8 cellular contexts compared by ENCODE assay signal in genomic region chr17:2040942-2041560, GRCh38. TPM values are rescaled to one million over a fixed set of nuclear protein-coding genes. Genes with fewer than 3 reads are reported as not detected.
DNase-seq lines count a peak whose midpoint lies in the region; ATAC-seq and TF ChIP-seq lines count a peak whose summit lies in the region.

No MANE protein-coding gene starts in this region.

- H3K36me3 ChIP-seq in MG63: peaks cover 11% of the 10 kb centered on the region

- H3K27me3 ChIP-seq in MG63: no peaks in the 10 kb centered on the region

- DNase-seq in GM12865 (ENCODE audit: low read depth): no peak
- no peak for DNase-seq in RWPE1 (ENCODE audit: low spot score)
- DNase-seq in fibroblast of mammary gland (ENCODE audit: low read depth): no peak
- DNase-seq in skeletal muscle cell (ENCODE audit: low read depth): no peak
- no peak for DNase-seq in MG63
- DNase-seq in posterior vena cava (ENCODE audit: low spot score): no peak
- no peak for DNase-seq in omental fat pad (ENCODE audit: low spot score)

- no peaks in the 10 kb centered on the region for H3K9me3 ChIP-seq in MG63

- POLR2A ChIA-PET in RWPE1 (lab: Yijun Ruan, JAX; ENCODE audit: low non-redundant PET): no interaction called here

- TF ChIP-seq CTCF in GM12865 (IDR thresholded peaks at IDR 0.05; ENCODE audit: insufficient read depth, low read depth, low read length, missing control alignments) (no peak), RWPE1 (conservative IDR thresholded peaks at IDR 0.05; ENCODE audit: low read depth) (no peak), fibroblast of mammary gland (conservative IDR thresholded peaks at IDR 0.05; ENCODE audit: control insufficient read depth, insufficient read depth, low read depth, low read length) (no peak), omental fat pad (IDR thresholded peaks at IDR 0.05) (no peak)

- ATAC-seq in HG03432 (IDR thresholded peaks at IDR 0.05; ENCODE audit: unreplicated experiment): no peak
- ATAC-seq in omental fat pad (ENCODE audit: low FRiP score): no peak

- CTCF ChIA-PET in RWPE1 (lab: Yijun Ruan, JAX): interaction anchor here (0.6 to 1.1 kb wide), 3 partner anchors 13 to 184 kb away, joined by 3 to 4 read pairs (median 4); no protein-coding TSS in a partner anchor

- intact Hi-C loops in posterior vena cava (cut with DNase I): no loop called here

- peak overlapping the region; percentile 83 for H3K27ac ChIP-seq in RWPE1

- H3K4me3 ChIP-seq in GM12865 (ENCODE audit: low read depth, low read length): peak overlapping the region; percentile 51; the same call in 1 of the 2 replicates
- H3K4me3 ChIP-seq in fibroblast of mammary gland (ENCODE audit: control insufficient read depth, low read depth, low read length): peak overlapping the region; percentile 90
- H3K4me3 ChIP-seq in skeletal muscle cell (ENCODE audit: low read depth, low read length): peak overlapping the region; percentile 74
- H3K4me3 ChIP-seq in MG63: no peak overlapping the region

RNA-seq across cellular contexts. Expression of gene OVCA2, which starts 0.8 kb away (rescaled TPM):
- total RNA-seq in MG63 (2014; rRNA removed; shearing (Covaris generic); ENCODE audit: low replicate concordance): 36.6 and 51.8 TPM in 2 replicates
- 10 to 100 TPM; 17.4 to 21.2 TPM for total RNA-seq in posterior vena cava
- total RNA-seq in omental fat pad: 10 to 100 TPM; 21.1 to 30.4 (median 26.2) TPM

RNA-seq across cellular contexts. Expression of gene DPH1, which starts 11.1 kb away (rescaled TPM):
- 14.2 and 18.4 TPM in 2 replicates for total RNA-seq in MG63 (2014; rRNA removed; shearing (Covaris generic); ENCODE audit: low replicate concordance)
- total RNA-seq in posterior vena cava (10 to 100 TPM; 26.5 to 27.9 TPM), omental fat pad (10 to 100 TPM; 36.8 to 53.1 (median 37.6) TPM)

RNA-seq across cellular contexts. Expression of gene HIC1, which starts 13.9 kb away (rescaled TPM):
- total RNA-seq in MG63 (2014; rRNA removed; shearing (Covaris generic); ENCODE audit: low replicate concordance): 0.89 and 1.1 TPM in 2 replicates
- total RNA-seq in posterior vena cava (10 to 100 TPM; 41.3 to 64.2 TPM), omental fat pad (10 to 100 TPM in 3 of 4 donors, 1 to 10 TPM in 1; 9.9 to 63.8 (median 37.3) TPM)

RNA-seq across cellular contexts. Expression of gene RTN4RL1, which starts 15.9 kb away (rescaled TPM):
- total RNA-seq in MG63 (2014; rRNA removed; shearing (Covaris generic); ENCODE audit: low replicate concordance): 4.9 and 8.9 TPM in 2 replicates
- 1 to 10 TPM; 1.3 to 4.3 TPM for total RNA-seq in posterior vena cava
- 1 to 10 TPM; 4.5 to 5.2 (median 4.6) TPM for total RNA-seq in omental fat pad
